8 cellular contexts compared by ENCODE assay signal in the genomic region with DNA sequence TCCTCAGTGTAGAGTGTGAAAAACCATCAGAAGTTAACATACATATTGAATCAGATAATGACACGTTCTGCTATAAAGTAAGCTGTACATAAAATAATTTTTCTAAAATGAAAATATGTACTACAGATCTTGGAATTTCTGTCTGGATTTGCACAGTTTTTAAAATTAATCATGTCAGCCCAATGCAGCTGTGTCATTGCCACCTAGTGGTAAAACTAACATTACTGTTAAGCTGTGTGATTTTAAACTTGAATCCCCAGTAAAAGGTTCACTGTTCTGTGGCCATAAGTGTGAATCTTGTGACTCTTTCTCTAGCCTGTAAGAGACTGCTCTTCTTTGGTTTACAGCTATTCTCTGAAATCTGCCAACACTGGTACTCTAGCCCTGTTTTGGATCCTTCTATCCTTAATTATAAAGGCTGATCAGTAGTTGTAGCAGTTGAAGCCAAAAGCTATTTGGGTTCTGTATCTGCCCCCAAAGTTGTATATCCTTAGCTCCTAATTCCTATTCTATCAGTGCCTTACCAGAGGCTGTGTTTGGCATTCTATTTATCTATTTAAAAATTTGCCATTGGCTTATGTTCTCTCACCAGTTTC. TPM values are rescaled to one million over a fixed set of nuclear protein-coding genes. Genes with fewer than 3 reads are reported as not detected.
DNase-seq lines count a peak whose midpoint lies in the region; ATAC-seq, FAIRE-seq and TF ChIP-seq lines count a peak whose summit lies in the region.

No MANE protein-coding gene starts in this region.

- H3K4me2 ChIP-seq in OCI-LY7 (ENCODE audit: low read length) (no peak overlapping the region), endothelial cell of umbilical vein (ENCODE audit: insufficient read depth, low read length) (no peak overlapping the region)

- no peaks in the 10 kb centered on the region for H3K9me1 ChIP-seq in endothelial cell of umbilical vein (replicated peaks; ENCODE audit: control insufficient read depth, extremely low read depth, insufficient read depth, low read length)

- BruUV-seq in OCI-LY7 (replicated peaks; lab: Mats Ljungman, UMichigan) (no TSS peak), endothelial cell of umbilical vein (replicated peaks; lab: Mats Ljungman, UMichigan) (no TSS peak)

- peaks cover 27% of the 10 kb centered on the region; the same call in 1 of the 2 replicates for H3K79me2 ChIP-seq in OCI-LY7 (ENCODE audit: insufficient read depth, low read depth, low read length)
- H3K79me2 ChIP-seq in endothelial cell of umbilical vein (ENCODE audit: control insufficient read depth, insufficient read depth, low read length), result peaks cover 14% of the 10 kb centered on the region

- H3K9ac ChIP-seq in endothelial cell of umbilical vein (replicated peaks; ENCODE audit: extremely low read depth, insufficient read depth, low read length), result no peak overlapping the region

- WGBS in ovary, 3 donors, result 7 to 22% (median 8%) methylated on average over 1 of the region's 1 CpG

- H3K36me3 ChIP-seq in OCI-LY7 (ENCODE audit: insufficient read depth, low read length), result no peaks in the 10 kb centered on the region
- no peaks in the 10 kb centered on the region for H3K36me3 ChIP-seq in endothelial cell of umbilical vein (ENCODE audit: control insufficient read depth in 2 of 2, extremely low read depth in 1 of 2, insufficient read depth in 2 of 2, low read length in 2 of 2)
- no peaks in the 10 kb centered on the region for H3K36me3 ChIP-seq in ovary

- no peak overlapping the region for H3K27ac ChIP-seq in OCI-LY7 (ENCODE audit: low read depth, low read length, poor library complexity, severe bottlenecking)
- H3K27ac ChIP-seq in endothelial cell of umbilical vein (ENCODE audit: insufficient read depth, low read depth, low read length), result no peak overlapping the region
- H3K27ac ChIP-seq in ovary, result no peak overlapping the region

- no peak overlapping the region for H3K4me3 ChIP-seq in OCI-LY7 (ENCODE audit: low read depth, low read length, poor library complexity, severe bottlenecking)
- H3K4me3 ChIP-seq in endothelial cell of umbilical vein (replicated peaks in 1 of 3; ENCODE audit: insufficient read depth in 1 of 3, low read depth in 1 of 3, low read length in 3 of 3), result no peak overlapping the region
- no peak overlapping the region for H3K4me3 ChIP-seq in ovary

- H3K9me3 ChIP-seq in OCI-LY7 (ENCODE audit: low read length) (no peaks in the 10 kb centered on the region), endothelial cell of umbilical vein (replicated peaks; ENCODE audit: control insufficient read depth, insufficient read depth, low read length) (no peaks in the 10 kb centered on the region), ovary (no peaks in the 10 kb centered on the region)

- TF ChIP-seq POLR2A in endothelial cell of umbilical vein (IDR thresholded peaks at IDR 0.05; ENCODE audit: low read depth, low read length), result no peak
- no peak for TF ChIP-seq POLR2A in ovary (IDR thresholded peaks at IDR 0.05)

- ATAC-seq in left colon, result no peak
- ATAC-seq in HG02852 (IDR thresholded peaks at IDR 0.05; ENCODE audit: unreplicated experiment), result no peak

- no peak for TF ChIP-seq EP300 in ovary (IDR thresholded peaks at IDR 0.05)

- CTCF ChIA-PET in OCI-LY7 (lab: Charles Lee; ENCODE audit: unreplicated experiment) (interaction anchor here (1.3 kb wide), 1 partner anchor 51 kb away, joined by 8 read pairs; a partner anchor contains a TSS), endothelial cell of umbilical vein (lab: Charles Lee) (interaction anchor here (0.6 to 6.2 kb wide), 51 partner anchors 9 to 632 kb away, joined by 3 to 145 read pairs (median 4); a partner anchor contains a TSS)

- H4K20me1 ChIP-seq in OCI-LY7 (ENCODE audit: insufficient read depth, low read length) (no peaks in the 10 kb centered on the region), endothelial cell of umbilical vein (replicated peaks; ENCODE audit: control insufficient read depth, extremely low read depth, insufficient read depth, low read length) (no peaks in the 10 kb centered on the region)

- DNase-seq in COLO829 (ENCODE audit: low spot score) (peak; percentile 40), H4 (ENCODE audit: low spot score) (peak; percentile 45), OCI-LY7 (ENCODE audit: low spot score) (peak; percentile 60), endothelial cell of umbilical vein (ENCODE audit: low read depth, low spot score) (peak; percentile 57), ovary (no peak), NCI-H1436 (lab: John Stamatoyannopoulos, UW) (no peak), left colon (no peak)

- TF ChIP-seq CTCF in OCI-LY7 (conservative IDR thresholded peaks at IDR 0.05; ENCODE audit: low read length) (peak; percentile 92), endothelial cell of umbilical vein (IDR thresholded peaks at IDR 0.05; ENCODE audit: extremely low read depth in 1 of 2, insufficient read depth in 1 of 2, low read depth in 1 of 2, low read length in 2 of 2) (peak; percentile 55 to 59), ovary (IDR thresholded peaks at IDR 0.05) (peak; percentile 24 to 31 (median 25))

- FAIRE-seq in endothelial cell of umbilical vein (lab: Jason Lieb, UNC), result peak; percentile 85

- peaks cover 16% of the 10 kb centered on the region for H3K4me1 ChIP-seq in OCI-LY7 (ENCODE audit: insufficient read depth, low read length, poor library complexity, severe bottlenecking)
- H3K4me1 ChIP-seq in endothelial cell of umbilical vein (ENCODE audit: control insufficient read depth, extremely low read depth, insufficient read depth, low read length), result peaks cover 9% of the 10 kb centered on the region
- peaks cover 2% of the 10 kb centered on the region for H3K4me1 ChIP-seq in ovary (ENCODE audit: insufficient read depth)

- dilution Hi-C loops in endothelial cell of umbilical vein (cut with MboI; ENCODE audit: extremely low pct_ligation_motif_present, low sequenced_read_pairs), result no loop called here

- POLR2A ChIA-PET in OCI-LY7 (lab: Charles Lee), result interaction anchor here (0.5 to 1.0 kb wide), 5 partner anchors 26 to 590 kb away, joined by 3 to 4 read pairs (median 3); no protein-coding TSS in a partner anchor
- POLR2A ChIA-PET in endothelial cell of umbilical vein (lab: Charles Lee), result interaction anchor here (1.0 kb wide), 1 partner anchor 558 kb away, joined by 3 read pairs; no protein-coding TSS in a partner anchor

- no peaks in the 10 kb centered on the region for H3K9me2 ChIP-seq in OCI-LY7 (ENCODE audit: insufficient read depth, low read length)

- no peak overlapping the region for H2AFZ ChIP-seq in OCI-LY7 (ENCODE audit: low read length)
- H2AFZ ChIP-seq in endothelial cell of umbilical vein (ENCODE audit: low read depth, low read length), result no peak overlapping the region

- no peaks in the 10 kb centered on the region for H3K27me3 ChIP-seq in endothelial cell of umbilical vein (ENCODE audit: control insufficient read depth in 2 of 2, insufficient read depth in 2 of 2, low read length in 2 of 2)
- no peaks in the 10 kb centered on the region for H3K27me3 ChIP-seq in ovary

- intact Hi-C loops in OCI-LY7 (cut with micrococcal nuclease; ENCODE audit: unreplicated experiment), result loop anchor here (2.0 to 10.0 kb wide), 3 partner anchors 152 to 549 kb away; no protein-coding TSS in a partner anchor
- intact Hi-C loops in endothelial cell of umbilical vein (cut with micrococcal nuclease), result loop anchor here (1.0 to 5.0 kb wide), 4 partner anchors 339 to 558 kb away; no protein-coding TSS in a partner anchor
- intact Hi-C loops in ovary (cut with DNase I), result no loop called here
- intact Hi-C loops in left colon (cut with DNase I, micrococcal nuclease), result loop anchor here in 1 of 2 donors (10.0 kb wide), 1 partner anchor 559 kb away; no protein-coding TSS in a partner anchor

RNA-seq across cellular contexts. Expression of a gene that starts 4.0 kb away (rescaled TPM):
- 4.1 and 4.6 TPM in 2 replicates for total RNA-seq in H4 (2014; rRNA removed; shearing (Covaris generic))
- 4.9 and 6.0 TPM in 2 replicates for total RNA-seq in OCI-LY7 (2014; rRNA removed; shearing (Covaris generic))
- total RNA-seq in OCI-LY7 (2022), result 10.0 and 12.3 TPM in 2 replicates
- 7.0 and 7.6 TPM in 2 replicates for total RNA-seq in endothelial cell of umbilical vein
- polyA plus RNA-seq in endothelial cell of umbilical vein, result 0.75 and 1.4 TPM in 2 replicates
- polyA plus RNA-seq in endothelial cell of umbilical vein (2011; cell fraction: cytosol; rRNA removed), result 1.8 and 2.0 TPM in 2 replicates
- polyA plus RNA-seq in endothelial cell of umbilical vein (2011; cell fraction: nucleus; rRNA removed), result 1.8 and 3.0 TPM in 2 replicates
- polyA plus RNA-seq in endothelial cell of umbilical vein (2012), result 7.7 and 8.6 TPM in 2 replicates
- 2.6 and 3.5 TPM in 2 replicates for polyA minus RNA-seq in endothelial cell of umbilical vein
- polyA minus RNA-seq in endothelial cell of umbilical vein (2011; cell fraction: cytosol; rRNA and poly(A)+ RNA removed), result 2.0 TPM
- 1.7 and 2.9 TPM in 2 replicates for polyA minus RNA-seq in endothelial cell of umbilical vein (2011; cell fraction: nucleus; rRNA and poly(A)+ RNA removed)
- total RNA-seq in ovary, result 10 to 100 TPM in 5 of 7 donors, 1 to 10 TPM in 2; 7.1 to 18.8 (median 11.7) TPM
- 10 to 100 TPM in 1 of 2 donors, 1 to 10 TPM in 1; 7.8 to 12.8 TPM for polyA plus RNA-seq in ovary
- total RNA-seq in left colon, result 1 to 10 TPM; 8.8 to 9.0 TPM

RNA-seq across cellular contexts. Expression of a gene that starts 4.1 kb away (rescaled TPM):
- total RNA-seq in H4 (2014; rRNA removed; shearing (Covaris generic)), result 5.5 and 8.5 TPM in 2 replicates
- total RNA-seq in OCI-LY7 (2014; rRNA removed; shearing (Covaris generic)), result 22.2 and 23.0 TPM in 2 replicates
- 43.6 and 47.5 TPM in 2 replicates for total RNA-seq in OCI-LY7 (2022)
- total RNA-seq in endothelial cell of umbilical vein, result 32.8 and 33.4 TPM in 2 replicates
- 5.2 and 8.1 TPM in 2 replicates for polyA plus RNA-seq in endothelial cell of umbilical vein
- polyA plus RNA-seq in endothelial cell of umbilical vein (2011; cell fraction: cytosol; rRNA removed), result 8.0 and 8.4 TPM in 2 replicates
- polyA plus RNA-seq in endothelial cell of umbilical vein (2011; cell fraction: nucleus; rRNA removed), result 32.7 and 50.6 TPM in 2 replicates
- polyA plus RNA-seq in endothelial cell of umbilical vein (2012), result 28.6 and 40.1 TPM in 2 replicates
- 9.6 and 11.0 TPM in 2 replicates for polyA minus RNA-seq in endothelial cell of umbilical vein
- 5.4 TPM for polyA minus RNA-seq in endothelial cell of umbilical vein (2011; cell fraction: cytosol; rRNA and poly(A)+ RNA removed)
- polyA minus RNA-seq in endothelial cell of umbilical vein (2011; cell fraction: nucleus; rRNA and poly(A)+ RNA removed), result 45.1 and 62.5 TPM in 2 replicates
- total RNA-seq in ovary, result 10 to 100 TPM; 14.8 to 31.8 (median 23.0) TPM
- 10 to 100 TPM; 16.2 to 26.0 TPM for polyA plus RNA-seq in ovary
- total RNA-seq in left colon, result 10 to 100 TPM; 13.6 to 23.6 TPM

RNA-seq across cellular contexts. Expression of a gene that starts 50.9 kb away (rescaled TPM):
- 2.3 and 4.3 TPM in 2 replicates for total RNA-seq in H4 (2014; rRNA removed; shearing (Covaris generic))
- total RNA-seq in OCI-LY7 (2014; rRNA removed; shearing (Covaris generic)), result 0.54 and 1.0 TPM in 2 replicates
- 0.15 and 0.26 TPM in 2 replicates for total RNA-seq in OCI-LY7 (2022)
- total RNA-seq in endothelial cell of umbilical vein, result 16.8 and 17.1 TPM in 2 replicates
- polyA plus RNA-seq in endothelial cell of umbilical vein, result 12.4 and 15.9 TPM in 2 replicates
- 9.5 and 10.3 TPM in 2 replicates for polyA plus RNA-seq in endothelial cell of umbilical vein (2011; cell fraction: cytosol; rRNA removed)
- polyA plus RNA-seq in endothelial cell of umbilical vein (2011; cell fraction: nucleus; rRNA removed), result 13.0 and 13.3 TPM in 2 replicates
- polyA plus RNA-seq in endothelial cell of umbilical vein (2012), result 6.1 and 8.9 TPM in 2 replicates
- polyA minus RNA-seq in endothelial cell of umbilical vein, result 28.1 and 29.1 TPM in 2 replicates
- polyA minus RNA-seq in endothelial cell of umbilical vein (2011; cell fraction: cytosol; rRNA and poly(A)+ RNA removed), result 0.92 TPM
- polyA minus RNA-seq in endothelial cell of umbilical vein (2011; cell fraction: nucleus; rRNA and poly(A)+ RNA removed), result 38.9 and 40.4 TPM in 2 replicates
- total RNA-seq in ovary, result 10 to 100 TPM; 10.7 to 17.5 (median 14.6) TPM
- polyA plus RNA-seq in ovary, result 10 to 100 TPM in 1 of 2 donors, 1 to 10 TPM in 1; 7.3 to 16.4 TPM
- total RNA-seq in left colon, result 10 to 100 TPM; 14.8 to 16.3 TPM

Comparison
In these comparisons a context has a peak if more than half of its experiments do, and no peak if none do; other contexts are left out.
1. DNase-seq: peak in COLO829 (single experiment), H4 (single experiment), OCI-LY7 (single experiment) and endothelial cell of umbilical vein (single experiment); none in ovary (0 of 5), NCI-H1436 (single experiment) and left colon (0 of 2).
2. CTCF ChIP-seq: peak in every context shown above with its lines; median percentile 92 in OCI-LY7; 57 in endothelial cell of umbilical vein; 25 in ovary.
3. intact Hi-C loops: an anchor here in OCI-LY7 (2.0 to 10.0 kb wide) and endothelial cell of umbilical vein (1.0 to 5.0 kb wide); none called in ovary.